8 cellular contexts compared by ENCODE assay signal in genomic region chr22:44018594-44018993, GRCh38. TPM values are rescaled to one million over a fixed set of nuclear protein-coding genes. Genes with fewer than 3 reads are reported as not detected.
"Had no signal": no experiment of that assay in that cellular context is flagged by ENCODE, and none has a peak within 500 bp of the region (broad histone marks: within the 10 kb centered on the region; RNA-seq: fewer than 3 reads in every experiment).

No MANE protein-coding gene starts in this region.

- DNase-seq: GM23248, GOT3, H9, HCEC 1CT, IMR-90 had no signal

- H3K4me3 ChIP-seq: GM23248 had no signal

- FAIRE-seq: H54, HTR-8/SVneo had no signal

- H2AFZ ChIP-seq: GM23248 had no signal

RNA-seq across cellular contexts. Expression of gene PARVB, which starts 5.5 kb away (rescaled TPM):
- total RNA-seq: HT-29 had no signal
